Comparison of ENCODE assay signal across 12 cellular contexts in the genomic region with DNA sequence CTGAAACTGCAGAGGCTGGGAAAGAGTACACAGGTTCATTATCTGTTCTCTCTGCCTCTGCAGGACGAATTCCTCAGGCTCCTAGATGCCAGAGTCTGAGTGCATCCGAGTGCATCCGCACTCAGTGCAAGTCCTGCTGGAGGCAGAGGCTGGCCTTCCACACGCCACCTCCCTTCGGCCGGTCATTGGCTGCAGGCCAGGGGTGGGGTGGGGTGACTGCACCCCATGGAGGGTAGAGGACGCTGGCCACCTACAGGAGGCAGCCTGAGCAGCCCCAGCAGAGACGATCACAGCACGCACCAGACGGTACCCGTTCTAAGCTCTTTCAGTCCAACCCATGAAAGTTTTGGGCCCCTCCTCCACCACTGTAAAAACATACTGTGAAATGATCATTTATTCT. TPM values are rescaled to one million over a fixed set of nuclear protein-coding genes. Genes with fewer than 3 reads are reported as not detected.
DNase-seq lines count a peak whose midpoint lies in the region; ATAC-seq and TF ChIP-seq lines count a peak whose summit lies in the region.
"Had no signal": no experiment of that assay in that cellular context is flagged by ENCODE, and none has a peak within 500 bp of the region (broad histone marks: within the 10 kb centered on the region; RNA-seq: fewer than 3 reads in every experiment).

No MANE protein-coding gene starts in this region.

- peaks cover 47 to 52% of the 10 kb centered on the region in 2 donors for H3K36me3 Mint-ChIP-seq in CD4-positive, alpha-beta memory T cell

- no peak overlapping the region for H3K14ac ChIP-seq in neuronal stem cell (ENCODE audit: low read length)

- WGBS in heart right ventricle, 2 donors: 12 to 19% methylated on average over 11 of the region's 11 CpGs
- no CpG with 5 or more reads among the region's 11 CpGs for WGBS in neuronal stem cell (ENCODE audit: extremely low coverage in 2 of 2, insufficient read length in 2 of 2, insufficient replicate concordance in 1 of 2), 2 donors

- TF ChIP-seq CTCF in GM06990 (IDR thresholded peaks at IDR 0.05; ENCODE audit: insufficient read depth, low read length, poor library complexity, severe bottlenecking) (peak; percentile 8), heart right ventricle (IDR thresholded peaks at IDR 0.05) (peak in 5 of 9 donors; percentile 24 to 53 (median 37))

- peak overlapping the region; percentile 54 for H4K8ac ChIP-seq in neuronal stem cell (ENCODE audit: low read depth, low read length)

- H3K27ac ChIP-seq in heart right ventricle (peak overlapping the region in 1 of 10 donors; percentile 14), neuronal stem cell (replicated peaks; ENCODE audit: low read length) (no peak overlapping the region)
- no peak overlapping the region for H3K27ac ChIP-seq in CD4-positive, alpha-beta memory T cell (ENCODE audit: low read depth, low read length)

- H3K4ac ChIP-seq in neuronal stem cell (ENCODE audit: low read length): no peak overlapping the region

- ATAC-seq in heart right ventricle (peak; percentile 69 to 92 (median 86)), GM18502 (IDR thresholded peaks at IDR 0.05; ENCODE audit: poor library complexity, unreplicated experiment) (no peak), HG02981 (IDR thresholded peaks at IDR 0.05; ENCODE audit: unreplicated experiment) (no peak)

- peaks cover 25% of the 10 kb centered on the region for H3K36me3 ChIP-seq in GM06990 (ENCODE audit: control insufficient read depth, insufficient read depth, low read length)
- H3K36me3 ChIP-seq in heart right ventricle: peaks cover 0 to 54% (median 17%) of the 10 kb centered on the region in 9 donors
- peaks cover 9 to 61% of the 10 kb centered on the region in 2 donors for H3K36me3 ChIP-seq in neuronal stem cell (replicated peaks in 1 of 2; ENCODE audit: control insufficient read depth in 2 of 2, insufficient read depth in 2 of 2, low read length in 2 of 2)
- H3K36me3 ChIP-seq in CD4-positive, alpha-beta memory T cell (ENCODE audit: insufficient read depth, low read length): peaks cover 19% of the 10 kb centered on the region

- H3K18ac ChIP-seq in neuronal stem cell (ENCODE audit: low read length): no peak overlapping the region

- peak overlapping the region; percentile 77 for H3K23ac ChIP-seq in neuronal stem cell (ENCODE audit: low read depth, low read length, poor library complexity)

- H3K27ac Mint-ChIP-seq in CD4-positive, alpha-beta memory T cell: peak overlapping the region in 1 of 7 donors; percentile 3
- H3K27ac Mint-ChIP-seq: activated naive CD8-positive, alpha-beta T cell treated with anti-CD3 and anti-CD28 coated beads, Interleukin-2, amount 10 ng/mL, durations not matched to agents 7 days and 5 days had no signal

- H3K9me3 Mint-ChIP-seq in CD4-positive, alpha-beta memory T cell: no peaks in the 10 kb centered on the region
- H3K9me3 Mint-ChIP-seq: activated naive CD8-positive, alpha-beta T cell treated with anti-CD3 and anti-CD28 coated beads, Interleukin-2, amount 10 ng/mL, durations not matched to agents 7 days and 5 days had no signal

- H3K27me3 ChIP-seq in GM06990 (replicated peaks; ENCODE audit: control insufficient read depth, insufficient read depth, low read length): no peaks in the 10 kb centered on the region
- no peaks in the 10 kb centered on the region for H3K27me3 ChIP-seq in heart right ventricle
- no peaks in the 10 kb centered on the region for H3K27me3 ChIP-seq in neuronal stem cell (ENCODE audit: control insufficient read depth in 3 of 3, insufficient read depth in 3 of 3, low read depth in 1 of 3, low read length in 3 of 3)
- H3K27me3 ChIP-seq in CD4-positive, alpha-beta memory T cell (ENCODE audit: insufficient read depth, low read length): no peaks in the 10 kb centered on the region

- no peak overlapping the region for H2AK5ac ChIP-seq in neuronal stem cell (ENCODE audit: low read depth, low read length)

- intact Hi-C loops in heart right ventricle (cut with DNase I): no loop called here
- intact Hi-C loops in CD4-positive, alpha-beta memory T cell (cut with micrococcal nuclease): no loop called here

- H3K4me3 Mint-ChIP-seq in CD4-positive, alpha-beta memory T cell: no peak overlapping the region
- H3K4me3 Mint-ChIP-seq: activated naive CD8-positive, alpha-beta T cell treated with anti-CD3 and anti-CD28 coated beads, Interleukin-2, amount 10 ng/mL, durations not matched to agents 7 days and 5 days had no signal

- POLR2A ChIA-PET in CD4-positive, alpha-beta memory T cell (lab: Charles Lee; ENCODE audit: partially characterized antibody): no interaction called here

- no peak overlapping the region for H2AFZ ChIP-seq in neuronal stem cell (ENCODE audit: low read length)

- no peak overlapping the region for H4K91ac ChIP-seq in neuronal stem cell (ENCODE audit: low read depth, low read length, poor library complexity)

- H2BK5ac ChIP-seq in neuronal stem cell (ENCODE audit: low read length): no peak overlapping the region

- CTCF ChIA-PET in CD4-positive, alpha-beta memory T cell (lab: Charles Lee; ENCODE audit: partially characterized antibody): no interaction called here

- H2BK12ac ChIP-seq in neuronal stem cell (ENCODE audit: low read length): no peak overlapping the region

- H3K27me3 Mint-ChIP-seq in CD4-positive, alpha-beta memory T cell: no peaks in the 10 kb centered on the region

- H3K9me3 ChIP-seq in heart right ventricle (no peaks in the 10 kb centered on the region), neuronal stem cell (replicated peaks in 1 of 2; ENCODE audit: control insufficient read depth in 2 of 2, insufficient read depth in 1 of 2, low read depth in 1 of 2, low read length in 2 of 2) (peaks cover 0 to 1% of the 10 kb centered on the region in 2 donors)
- no peaks in the 10 kb centered on the region for H3K9me3 ChIP-seq in CD4-positive, alpha-beta memory T cell (ENCODE audit: control insufficient read depth in 1 of 2, low read length in 2 of 2)

- peaks cover 0 to 55% (median 38%) of the 10 kb centered on the region in 4 donors for H3K4me1 Mint-ChIP-seq in CD4-positive, alpha-beta memory T cell

- H3K9ac ChIP-seq in neuronal stem cell (ENCODE audit: low read depth, low read length, poor library complexity): no peak overlapping the region

- H3K4me1 ChIP-seq in heart right ventricle: peaks cover 2 to 39% (median 21%) of the 10 kb centered on the region in 9 donors
- H3K4me1 ChIP-seq in neuronal stem cell (ENCODE audit: control insufficient read depth in 2 of 2, insufficient read depth in 1 of 2, low read depth in 1 of 2, low read length in 2 of 2): peaks cover 0 to 4% of the 10 kb centered on the region in 2 donors
- peaks cover 44% of the 10 kb centered on the region for H3K4me1 ChIP-seq in CD4-positive, alpha-beta memory T cell (ENCODE audit: insufficient read depth, low read length)

- H3K4me3 ChIP-seq in GM06990 (replicated peaks; ENCODE audit: low read depth, low read length): no peak overlapping the region
- H3K4me3 ChIP-seq in heart right ventricle: no peak overlapping the region
- H3K4me3 ChIP-seq in neuronal stem cell (ENCODE audit: low read length in 2 of 2): no peak overlapping the region
- no peak overlapping the region for H3K4me3 ChIP-seq in CD4-positive, alpha-beta memory T cell (ENCODE audit: low read length in 2 of 2)

- no peak overlapping the region for H2BK15ac ChIP-seq in neuronal stem cell (ENCODE audit: low read length)

- H2BK120ac ChIP-seq in neuronal stem cell (ENCODE audit: low read depth, low read length): no peak overlapping the region

- no peak overlapping the region for H3K4me2 ChIP-seq in neuronal stem cell (ENCODE audit: insufficient read depth, low read length, poor library complexity, severe bottlenecking)

- DNase-seq in GM06990 (ENCODE audit: extremely low read depth, insufficient read length) (no peak), amygdala (lab: John Stamatoyannopoulos, UW) (peak in 47 of 56 donors; percentile 14 to 86 (median 63)), heart right ventricle (peak; percentile 67 to 71), neuronal stem cell (ENCODE audit: low spot score) (peak; percentile 51), SHP77 (lab: John Stamatoyannopoulos, UW) (no peak)
- no peak for DNase-seq in CD4-positive, alpha-beta memory T cell
- DNase-seq: activated naive CD8-positive, alpha-beta T cell treated with anti-CD3 and anti-CD28 coated beads, Interleukin-2, amount 10 ng/mL, durations not matched to agents 7 days and 5 days; NCI-H2081; stimulated activated CD4-positive, alpha-beta T cell treated with anti-CD3 and anti-CD28 coated beads, Interleukin-4, amount 100 ng/mL, for 1 hour had no signal

- H3K79me1 ChIP-seq in neuronal stem cell (ENCODE audit: low read depth, low read length): peaks cover 7% of the 10 kb centered on the region

RNA-seq across cellular contexts. Expression of a gene that starts 11.7 kb away (rescaled TPM):
- total RNA-seq in heart right ventricle: 10 to 100 TPM; 15.6 to 28.1 (median 21.4) TPM
- 10 to 100 TPM; 35.9 to 43.6 TPM for polyA plus RNA-seq in heart right ventricle
- 48.2 TPM for polyA plus RNA-seq in neuronal stem cell (2013, experiment 1 of 2)
- 48.4 TPM for polyA plus RNA-seq in neuronal stem cell (2013, experiment 2 of 2)
- total RNA-seq in CD4-positive, alpha-beta memory T cell: 10 to 100 TPM; 37.5 to 40.3 TPM
- polyA plus RNA-seq in CD4-positive, alpha-beta memory T cell: 10 to 100 TPM; 37.3 to 70.3 TPM

RNA-seq across cellular contexts. Expression of a gene that starts 22.4 kb away (rescaled TPM):
- under 1 TPM in 4 of 10 donors, not detected in 6; 0.08 to 0.20 (median 0.15) TPM for total RNA-seq in heart right ventricle
- polyA plus RNA-seq in heart right ventricle: under 1 TPM in 1 of 2 donors, not detected in 1; 0.03 TPM
- polyA plus RNA-seq in neuronal stem cell (2013, experiment 1 of 2): 0.17 TPM
- 0.19 TPM for polyA plus RNA-seq in neuronal stem cell (2013, experiment 2 of 2)
- not detected for total RNA-seq in CD4-positive, alpha-beta memory T cell
- not detected for polyA plus RNA-seq in CD4-positive, alpha-beta memory T cell
- total RNA-seq: activated naive CD8-positive, alpha-beta T cell treated with anti-CD3 and anti-CD28 coated beads, Interleukin-2, amount 10 ng/mL, durations not matched to agents 7 days and 5 days had no signal
- polyA plus RNA-seq: keratinocyte had no signal

RNA-seq across cellular contexts. Expression of a gene that starts 52.1 kb away (rescaled TPM):
- 100 to 1,000 TPM; 276 to 736 (median 588) TPM for total RNA-seq in heart right ventricle
- 100 to 1,000 TPM; 358 to 359 TPM for polyA plus RNA-seq in heart right ventricle
- 20.2 TPM for polyA plus RNA-seq in neuronal stem cell (2013, experiment 1 of 2)
- 21.1 TPM for polyA plus RNA-seq in neuronal stem cell (2013, experiment 2 of 2)
- 10 to 100 TPM; 33.1 to 34.7 TPM for total RNA-seq in CD4-positive, alpha-beta memory T cell
- 10 to 100 TPM; 57.2 to 85.0 TPM for polyA plus RNA-seq in CD4-positive, alpha-beta memory T cell

Comparison
In these comparisons a context has a peak if more than half of its experiments do, and no peak if none do; other contexts are left out.
1. DNase-seq: peak in amygdala (47 of 56), heart right ventricle (2 of 2) and neuronal stem cell (single experiment); none in GM06990 (single experiment), CD4-positive, alpha-beta memory T cell (0 of 5) and SHP77 (0 of 2).
2. ATAC-seq: peak in heart right ventricle (8 of 8); none in GM18502 (single experiment) and HG02981 (single experiment).
3. RNA of a gene that starts 52.1 kb away (total RNA-seq): 276 to 736 TPM in heart right ventricle; 33.1 to 34.7 TPM in CD4-positive, alpha-beta memory T cell; every median in the first group is over 4 times any median in the second.